Comparison of ENCODE assay signal across 9 cellular contexts in genomic region chr15:92667291-92667904, GRCh38. TPM values are rescaled to one million over a fixed set of nuclear protein-coding genes. Genes with fewer than 3 reads are reported as not detected.
DNase-seq lines count a peak whose midpoint lies in the region; ATAC-seq and TF ChIP-seq lines count a peak whose summit lies in the region.
"Had no signal": no experiment of that assay in that cellular context is flagged by ENCODE, and none has a peak within 500 bp of the region (broad histone marks: within the 10 kb centered on the region; RNA-seq: fewer than 3 reads in every experiment).

No MANE protein-coding gene starts in this region.

- H3K9me3 Mint-ChIP-seq in endodermal cell: no peaks in the 10 kb centered on the region
- H3K9me3 Mint-ChIP-seq in activated CD8-positive, alpha-beta T cell treated with anti-CD3 and anti-CD28 coated beads for 36 hours: no peaks in the 10 kb centered on the region

- H3K27ac ChIP-seq in endodermal cell (ENCODE audit: low read depth, low read length): no peak overlapping the region

- WGBS in endodermal cell (ENCODE audit: insufficient coverage in 1 of 2, insufficient read length in 1 of 2), 2 experiments: 25 to 34% methylated on average over 5 to 12 of the region's 13 CpGs

- CTCF ChIA-PET in activated CD8-positive, alpha-beta T cell treated with anti-CD3 and anti-CD28 coated beads for 36 hours (lab: Charles Lee): no interaction called here

- H3K36me3 Mint-ChIP-seq in endodermal cell (ENCODE audit: low read depth): no peaks in the 10 kb centered on the region
- H3K36me3 Mint-ChIP-seq in activated CD8-positive, alpha-beta T cell treated with anti-CD3 and anti-CD28 coated beads for 36 hours (ENCODE audit: low read depth): no peaks in the 10 kb centered on the region

- no peaks in the 10 kb centered on the region for H3K27me3 ChIP-seq in endodermal cell (ENCODE audit: control insufficient read depth, insufficient read depth, low read length, poor library complexity, severe bottlenecking)
- H3K27me3 ChIP-seq: uterus had no signal

- peak overlapping the region; percentile 88 for H3K27ac Mint-ChIP-seq in endodermal cell
- no peak overlapping the region for H3K27ac Mint-ChIP-seq in activated CD8-positive, alpha-beta T cell treated with anti-CD3 and anti-CD28 coated beads for 36 hours

- H3K27me3 Mint-ChIP-seq in endodermal cell (ENCODE audit: insufficient read depth): peaks cover 9% of the 10 kb centered on the region
- H3K27me3 Mint-ChIP-seq in activated CD8-positive, alpha-beta T cell treated with anti-CD3 and anti-CD28 coated beads for 36 hours: peaks cover 6% of the 10 kb centered on the region

- no peak overlapping the region for H3K9ac ChIP-seq in endodermal cell (ENCODE audit: extremely low read depth, low read length, poor library complexity, severe bottlenecking)

- H3K4me3 ChIP-seq in endodermal cell (ENCODE audit: low read length): peak overlapping the region; percentile 68
- H3K4me3 ChIP-seq: uterus had no signal

- intact Hi-C loops in activated CD8-positive, alpha-beta T cell treated with anti-CD3 and anti-CD28 coated beads for 36 hours (cut with micrococcal nuclease): no loop called here

- H3K4me1 ChIP-seq in endodermal cell (ENCODE audit: control insufficient read depth, insufficient read depth, low read length): peaks cover 43% of the 10 kb centered on the region
- H3K4me1 ChIP-seq: uterus had no signal

- TF ChIP-seq CTCF in endodermal cell (conservative IDR thresholded peaks at IDR 0.05) (no peak), omental fat pad (IDR thresholded peaks at IDR 0.05) (no peak)
- TF ChIP-seq CTCF in activated CD8-positive, alpha-beta T cell treated with anti-CD3 and anti-CD28 coated beads for 36 hours (IDR thresholded peaks at IDR 0.05): no peak

- peak overlapping the region; percentile 52 for H3K4me3 Mint-ChIP-seq in endodermal cell
- H3K4me3 Mint-ChIP-seq in activated CD8-positive, alpha-beta T cell treated with anti-CD3 and anti-CD28 coated beads for 36 hours: no peak overlapping the region

- POLR2A ChIA-PET in activated CD8-positive, alpha-beta T cell treated with anti-CD3 and anti-CD28 coated beads for 36 hours (lab: Charles Lee): no interaction called here

- peak; percentile 14 for DNase-seq in Daoy (ENCODE audit: low read depth)
- DNase-seq in NCI-H2227 (lab: John Stamatoyannopoulos, UW; ENCODE audit: unreplicated experiment): peak; percentile 24
- peak; percentile 72 for DNase-seq in endodermal cell
- no peak for DNase-seq in omental fat pad (ENCODE audit: low spot score)
- DNase-seq in activated CD8-positive, alpha-beta T cell treated with anti-CD3 and anti-CD28 coated beads for 36 hours: no peak
- no peak for DNase-seq in T-helper 2 cell
- no peak for DNase-seq in activated CD4-positive, alpha-beta T cell treated with anti-CD3 and anti-CD28 coated beads, Interleukin-2, amount 50 U/mL, for 4 hours
- DNase-seq: uterus had no signal

- no peaks in the 10 kb centered on the region for H3K36me3 ChIP-seq in endodermal cell (ENCODE audit: control insufficient read depth, insufficient read depth, low read length)
- H3K36me3 ChIP-seq: uterus had no signal

- peaks cover 80% of the 10 kb centered on the region for H3K4me1 Mint-ChIP-seq in endodermal cell
- peaks cover 7% of the 10 kb centered on the region for H3K4me1 Mint-ChIP-seq in activated CD8-positive, alpha-beta T cell treated with anti-CD3 and anti-CD28 coated beads for 36 hours (ENCODE audit: low read depth)

- ATAC-seq in omental fat pad (ENCODE audit: low FRiP score): peak; percentile 52
- ATAC-seq in HG02885 (IDR thresholded peaks at IDR 0.05; ENCODE audit: poor library complexity, unreplicated experiment): no peak
- ATAC-seq in activated CD8-positive, alpha-beta T cell treated with anti-CD3 and anti-CD28 coated beads for 36 hours: no peak

- H3K9me3 ChIP-seq in endodermal cell (ENCODE audit: control insufficient read depth, low read length): no peaks in the 10 kb centered on the region
- H3K9me3 ChIP-seq: uterus had no signal

RNA-seq across cellular contexts. Expression of gene FAM174B, which starts 11.8 kb away (rescaled TPM):
- total RNA-seq in Daoy (2014; rRNA removed; shearing (Covaris generic)): 3.4 and 7.9 TPM in 2 replicates
- total RNA-seq in endodermal cell (100 to 1,000 TPM in 1 of 2 donors, 10 to 100 TPM in 1; 66.0 to 105 TPM), omental fat pad (10 to 100 TPM in 2 of 4 donors, 1 to 10 TPM in 2; 3.1 to 17.0 (median 11.1) TPM)
- 22.2 TPM for polyA plus RNA-seq in endodermal cell (2013, experiment 1 of 2)
- polyA plus RNA-seq in endodermal cell (2013, experiment 2 of 2): 27.3 TPM
- total RNA-seq in activated CD8-positive, alpha-beta T cell treated with anti-CD3 and anti-CD28 coated beads for 36 hours: 1 to 10 TPM; 2.6 to 3.0 TPM

Comparison
In these comparisons a context has a peak if more than half of its experiments do, and no peak if none do; other contexts are left out.
1. DNase-seq: peak in Daoy (single experiment), NCI-H2227 (single experiment) and endodermal cell (single experiment); none in omental fat pad (single experiment), activated CD8-positive, alpha-beta T cell treated with anti-CD3 and anti-CD28 coated beads for 36 hours (single experiment), T-helper 2 cell (0 of 5) and activated CD4-positive, alpha-beta T cell treated with anti-CD3 and anti-CD28 coated beads, Interleukin-2, amount 50 U/mL, for 4 hours (0 of 2).